ENCODE assay signal across 5 cellular contexts in genomic region chr16:4784444-4784987, GRCh38. TPM values are rescaled to one million over a fixed set of nuclear protein-coding genes. Genes with fewer than 3 reads are reported as not detected.
"Had no signal": no experiment of that assay in that cellular context is flagged by ENCODE, and none has a peak within 500 bp of the region (broad histone marks: within the 10 kb centered on the region; RNA-seq: fewer than 3 reads in every experiment).

No MANE protein-coding gene starts in this region.

RNA-seq across cellular contexts. Expression of gene SEPTIN12, which starts 3.6 kb away (rescaled TPM):
- total RNA-seq: HT-29, K562, M059J, Right ventricle myocardium superior, SJSA1 had no signal

RNA-seq across cellular contexts. Expression of gene SMIM22, which starts 10.7 kb away (rescaled TPM):
- total RNA-seq: K562, M059J, Right ventricle myocardium superior, SJSA1 had no signal

RNA-seq across cellular contexts. Expression of gene DNAAF8, which starts 50.2 kb away (rescaled TPM):
- total RNA-seq: K562 had no signal
